ENCODE assay signal across 8 cellular contexts in genomic region chr10:27347820-27348207, GRCh38.
DNase-seq lines count a peak whose midpoint lies in the region; ATAC-seq and TF ChIP-seq lines count a peak whose summit lies in the region.
"Not testable (repeated sequence)": the region's sequence is repeated elsewhere in the genome, so short reads cannot be mapped to it uniquely, and the experiment has no call there.

No MANE protein-coding gene starts in this region.

- not testable (repeated sequence) for H3K9ac ChIP-seq in Karpas-422 (ENCODE audit: low read length)

- H3K4me2 ChIP-seq in GM23338; Karpas-422 (ENCODE audit: low read depth, low read length, poor library complexity, severe bottlenecking): not testable (repeated sequence)

- not testable (repeated sequence) for H3F3A ChIP-seq in GM23338 (replicated peaks; ENCODE audit: low read depth)

- not testable (repeated sequence) for H3K27ac Mint-ChIP-seq in GM23338, WTC11
- H3K27ac Mint-ChIP-seq in nephron = peak overlapping the region in 2 of 3 experiments; percentile 6 to 49

- H3K27me3 Mint-ChIP-seq in GM23338 (ENCODE audit: insufficient read depth, low read depth, poor library complexity); WTC11 (ENCODE audit: low read depth); nephron (ENCODE audit: low read depth): not testable (repeated sequence)

- not testable (repeated sequence) for H3K79me2 ChIP-seq in GM23338 (replicated peaks; ENCODE audit: insufficient read depth); Karpas-422 (ENCODE audit: low read length)

- CTCF ChIA-PET in WTC11 (lab: Charles Lee) = not testable (repeated sequence)

- not testable (repeated sequence) for H3K4me3 Mint-ChIP-seq in GM23338, WTC11, nephron

- H3K27me3 ChIP-seq in GM23338 (ENCODE audit: insufficient read depth); Karpas-422 (ENCODE audit: low read length): not testable (repeated sequence)

- H2AFZ ChIP-seq in GM23338; Karpas-422 (ENCODE audit: low read length): not testable (repeated sequence)

- H3K36me3 Mint-ChIP-seq in GM23338 (ENCODE audit: low read depth); WTC11; nephron (ENCODE audit: low read depth): not testable (repeated sequence)

- DNase-seq in GM23338 (ENCODE audit: low spot score) (peak; percentile 41), Karpas-422 (peak; percentile 50), MV-4-11 (lab: John Stamatoyannopoulos, UW) (peak; percentile 40), NOMO-1 treated with DMSO at 0.1 percent for 48 hours (lab: John Stamatoyannopoulos, UW; ENCODE audit: unreplicated experiment) (peak; percentile 9), OCI-M1 (lab: John Stamatoyannopoulos, UW) (peak; percentile 78), SKM-1 (lab: John Stamatoyannopoulos, UW; ENCODE audit: unreplicated experiment) (peak; percentile 7)
- not testable (repeated sequence) for DNase-seq in WTC11 (ENCODE audit: low spot score)

- not testable (repeated sequence) for H3K9me3 Mint-ChIP-seq in GM23338, WTC11, nephron

- peak; percentile 78 for ATAC-seq in GM23338
- ATAC-seq in WTC11 = peak; percentile 76

- not testable (repeated sequence) for TF ChIP-seq CTCF in GM23338 (conservative IDR thresholded peaks at IDR 0.05; ENCODE audit: low read depth in 2 of 2); WTC11 (IDR thresholded peaks at IDR 0.05); nephron (IDR thresholded peaks at IDR 0.05; ENCODE audit: unreplicated experiment in 3 of 3)

- not testable (repeated sequence) for H3K4me3 ChIP-seq in GM23338; Karpas-422 (ENCODE audit: low read length)

- H3K4me1 Mint-ChIP-seq in GM23338 (peaks cover 50% of the 10 kb centered on the region), WTC11 (peaks cover 26% of the 10 kb centered on the region), nephron (peaks cover 27% of the 10 kb centered on the region)

- POLR2A ChIA-PET in WTC11 (lab: Charles Lee) = not testable (repeated sequence)

- H3K4me1 ChIP-seq in GM23338 (ENCODE audit: insufficient read depth) (peaks cover 16% of the 10 kb centered on the region; the same call in 1 of the 2 replicates), Karpas-422 (ENCODE audit: low read length) (peaks cover 19% of the 10 kb centered on the region)

- H3K9me2 ChIP-seq in GM23338 (ENCODE audit: insufficient read depth); Karpas-422 (replicated peaks; ENCODE audit: insufficient read depth, low read length): not testable (repeated sequence)

- not testable (repeated sequence) for H3K36me3 ChIP-seq in GM23338 (ENCODE audit: insufficient read depth); Karpas-422 (ENCODE audit: insufficient read depth, low read length)

- not testable (repeated sequence) for H3K27ac ChIP-seq in GM23338 (ENCODE audit: low read depth); Karpas-422 (ENCODE audit: low read length)

- not testable (repeated sequence) for H4K20me1 ChIP-seq in GM23338 (replicated peaks; ENCODE audit: insufficient read depth); Karpas-422 (ENCODE audit: insufficient read depth, low read depth, low read length)

- H3K9me3 ChIP-seq in Karpas-422 (ENCODE audit: low read length) = not testable (repeated sequence)
